Comparison of ENCODE assay signal across 16 cellular contexts in genomic region chr12:49344486-49345047, GRCh38. TPM values are rescaled to one million over a fixed set of nuclear protein-coding genes. Genes with fewer than 3 reads are reported as not detected.
DNase-seq lines count a peak whose midpoint lies in the region; TF ChIP-seq lines count a peak whose summit lies in the region.
"Had no signal": no experiment of that assay in that cellular context is flagged by ENCODE, and none has a peak within 500 bp of the region (broad histone marks: within the 10 kb centered on the region; RNA-seq: fewer than 3 reads in every experiment).

No MANE protein-coding gene starts in this region.

- H3K9me3 ChIP-seq in PC-9 (ENCODE audit: insufficient read depth, low read depth) (no peaks in the 10 kb centered on the region), iPS-18a (ENCODE audit: control insufficient read depth, low read depth, low read length) (no peaks in the 10 kb centered on the region), smooth muscle cell (replicated peaks; ENCODE audit: low read depth) (no peaks in the 10 kb centered on the region)
- H3K9me3 ChIP-seq: gastroesophageal sphincter had no signal

- H3F3A ChIP-seq in PC-9 (ENCODE audit: insufficient read depth, low read depth) = peaks cover 12% of the 10 kb centered on the region; the same call in 1 of the 2 replicates
- no peaks in the 10 kb centered on the region for H3F3A ChIP-seq in smooth muscle cell (ENCODE audit: low read depth)

- H3K79me2 ChIP-seq in PC-9 (ENCODE audit: low read depth) = no peaks in the 10 kb centered on the region
- H3K79me2 ChIP-seq in smooth muscle cell (ENCODE audit: low read depth) = no peaks in the 10 kb centered on the region

- H3K4me1 ChIP-seq in PC-9 (replicated peaks; ENCODE audit: insufficient read depth) (peaks cover 28% of the 10 kb centered on the region), iPS-18a (ENCODE audit: control insufficient read depth, low read depth, low read length) (peaks cover 25% of the 10 kb centered on the region), smooth muscle cell (ENCODE audit: low read depth) (peaks cover 40% of the 10 kb centered on the region)

- H3K4me3 ChIP-seq in PC-9 (peak overlapping the region; percentile 41; the same call in 1 of the 2 replicates), iPS-18a (ENCODE audit: low read length) (peak overlapping the region; percentile 24), smooth muscle cell (peak overlapping the region; percentile 52)

- no peaks in the 10 kb centered on the region for H3K36me3 ChIP-seq in PC-9 (ENCODE audit: low read depth)
- H3K36me3 ChIP-seq in iPS-18a (ENCODE audit: control insufficient read depth, low read depth, low read length) = no peaks in the 10 kb centered on the region
- no peaks in the 10 kb centered on the region for H3K36me3 ChIP-seq in smooth muscle cell (ENCODE audit: low read depth)
- H3K36me3 ChIP-seq: gastroesophageal sphincter had no signal

- BruUV-seq in PC-9 (replicated peaks; lab: Mats Ljungman, UMichigan) = no TSS peak

- WGBS in smooth muscle cell (ENCODE audit: low lambda C conversion rate) = 13% methylated on average over 11 of the region's 15 CpGs

- H3K27me3 ChIP-seq in PC-9 (ENCODE audit: insufficient read depth, low read depth) (peaks cover 45% of the 10 kb centered on the region), iPS-18a (ENCODE audit: control insufficient read depth, insufficient read depth, low read length) (peaks cover 100% of the 10 kb centered on the region), smooth muscle cell (ENCODE audit: low read depth) (peaks cover 100% of the 10 kb centered on the region)

- POLR2A ChIA-PET in PC-9 (lab: Charles Lee; ENCODE audit: unreplicated experiment) = no interaction called here

- intact Hi-C loops in PC-9 (cut with micrococcal nuclease; ENCODE audit: unreplicated experiment) = loop anchor here (5.0 kb wide), 2 partner anchors 278 to 282 kb away; partner anchors contain the start of genes KMT2D and PRPF40B

- H2AFZ ChIP-seq in PC-9 (no peak overlapping the region), smooth muscle cell (ENCODE audit: low read depth) (no peak overlapping the region)
- H2AFZ ChIP-seq: GM23248 had no signal

- no peaks in the 10 kb centered on the region for H3K9me2 ChIP-seq in PC-9 (ENCODE audit: insufficient read depth)

- no peak for TF ChIP-seq CTCF in PC-9 (conservative IDR thresholded peaks at IDR 0.05)
- no peak for TF ChIP-seq CTCF in smooth muscle cell (IDR thresholded peaks at IDR 0.05; ENCODE audit: borderline replicate concordance, insufficient read depth, poor library complexity, severe bottlenecking)

- DNase-seq in DMS53 (lab: John Stamatoyannopoulos, UW) = peak; percentile 61
- DNase-seq in DMS53 treated with DMSO at 0.1 percent for 48 hours (lab: John Stamatoyannopoulos, UW; ENCODE audit: unreplicated experiment) = no peak
- no peak for DNase-seq in PC-9
- no peak for DNase-seq in smooth muscle cell (lab: John Stamatoyannopoulos, UW; ENCODE audit: unreplicated experiment)
- DNase-seq in iPS-NIHi11 (ENCODE audit: low spot score) = no peak
- no peak for DNase-seq in GM19238 (ENCODE audit: insufficient read length, low spot score)
- no peak for DNase-seq in NCI-H82 treated with DMSO at 0.1 percent for 48 hours (lab: John Stamatoyannopoulos, UW; ENCODE audit: unreplicated experiment)
- DNase-seq: activated naive CD4-positive, alpha-beta T cell treated with anti-CD3 and anti-CD28 coated beads, Interleukin-2, amount 50 U/mL, for 16 hours; NCI-H226; stimulated activated CD4-positive, alpha-beta T cell treated with anti-CD3 and anti-CD28 coated beads, Interleukin-1b, Interleukin-23, amount 100 ng/mL, for 48 hours; SW 1271 had no signal

- H3K9ac ChIP-seq in iPS-18a (ENCODE audit: low read length) = no peak overlapping the region
- H3K9ac ChIP-seq in smooth muscle cell (ENCODE audit: low read depth) = no peak overlapping the region
- H3K9ac ChIP-seq: GM23248, KMS-11 had no signal

- H3K4me2 ChIP-seq in PC-9 (peak overlapping the region; percentile 90), smooth muscle cell (peak overlapping the region; percentile 88)
- H3K4me2 ChIP-seq: KMS-11 had no signal

- H4K20me1 ChIP-seq in PC-9 (ENCODE audit: insufficient read depth) = no peaks in the 10 kb centered on the region
- H4K20me1 ChIP-seq in smooth muscle cell (ENCODE audit: low read depth) = no peaks in the 10 kb centered on the region

- CTCF ChIA-PET in PC-9 (lab: Charles Lee) = no interaction called here

- H3K27ac ChIP-seq in PC-9 = no peak overlapping the region
- H3K27ac ChIP-seq in iPS-18a (ENCODE audit: low read length) = no peak overlapping the region
- H3K27ac ChIP-seq in smooth muscle cell (ENCODE audit: low read depth) = no peak overlapping the region
- H3K27ac ChIP-seq: gastroesophageal sphincter, GM23248, KMS-11 had no signal

RNA-seq across cellular contexts. Expression of gene DNAJC22, which starts 2.1 kb away (rescaled TPM):
- total RNA-seq in PC-9 (2021) = 3.7 and 4.7 TPM in 2 replicates
- total RNA-seq in smooth muscle cell = 0.09 and 1.1 TPM in 2 replicates
- polyA plus RNA-seq in smooth muscle cell = 1.8 and 2.4 TPM in 2 replicates
- polyA plus RNA-seq: keratinocyte had no signal

RNA-seq across cellular contexts. Expression of gene C1QL4, which starts 7.6 kb away (rescaled TPM):
- total RNA-seq in PC-9 (2021) (0.18 and 0.22 TPM in 2 replicates), smooth muscle cell (not detected in 2 replicates)
- 0.09 TPM in 1 of 2 replicates, not detected in the other for polyA plus RNA-seq in smooth muscle cell
- total RNA-seq: gastroesophageal sphincter, GM23248 had no signal
- polyA plus RNA-seq: GM23248 had no signal

RNA-seq across cellular contexts. Expression of gene TROAP, which starts 21.5 kb away (rescaled TPM):
- total RNA-seq in PC-9 (2021) (79.4 and 79.9 TPM in 2 replicates), smooth muscle cell (2.6 and 3.7 TPM in 2 replicates)
- 8.5 and 10.2 TPM in 2 replicates for polyA plus RNA-seq in smooth muscle cell

RNA-seq across cellular contexts. Expression of gene SPATS2, which starts 22.7 kb away (rescaled TPM):
- total RNA-seq in PC-9 (2021) = 65.1 and 84.3 TPM in 2 replicates
- total RNA-seq in smooth muscle cell = 32.0 and 35.6 TPM in 2 replicates
- polyA plus RNA-seq in smooth muscle cell = 33.6 and 39.0 TPM in 2 replicates

RNA-seq across cellular contexts. Expression of gene PRPH, which starts 49.6 kb away (rescaled TPM):
- 0.46 and 0.60 TPM in 2 replicates for total RNA-seq in PC-9 (2021)
- not detected in 2 replicates for total RNA-seq in smooth muscle cell
- polyA plus RNA-seq in smooth muscle cell = 0.43 TPM in 1 of 2 replicates, not detected in the other
- total RNA-seq: GM23248 had no signal
- polyA plus RNA-seq: GM23248 had no signal

Comparison
In these comparisons a context has a peak if more than half of its experiments do, and no peak if none do; other contexts are left out.
1. RNA of gene TROAP, which starts 21.5 kb away (total RNA-seq): 79.4 to 79.9 TPM in PC-9; 2.6 to 3.7 TPM in smooth muscle cell; every median in the first group is over 10 times any median in the second.
2. Peak in every context shown above with its lines, with median percentiles within 50 percentile points of each other: H3K4me3 ChIP-seq.